17 cellular contexts compared by ENCODE assay signal in the genomic region with DNA sequence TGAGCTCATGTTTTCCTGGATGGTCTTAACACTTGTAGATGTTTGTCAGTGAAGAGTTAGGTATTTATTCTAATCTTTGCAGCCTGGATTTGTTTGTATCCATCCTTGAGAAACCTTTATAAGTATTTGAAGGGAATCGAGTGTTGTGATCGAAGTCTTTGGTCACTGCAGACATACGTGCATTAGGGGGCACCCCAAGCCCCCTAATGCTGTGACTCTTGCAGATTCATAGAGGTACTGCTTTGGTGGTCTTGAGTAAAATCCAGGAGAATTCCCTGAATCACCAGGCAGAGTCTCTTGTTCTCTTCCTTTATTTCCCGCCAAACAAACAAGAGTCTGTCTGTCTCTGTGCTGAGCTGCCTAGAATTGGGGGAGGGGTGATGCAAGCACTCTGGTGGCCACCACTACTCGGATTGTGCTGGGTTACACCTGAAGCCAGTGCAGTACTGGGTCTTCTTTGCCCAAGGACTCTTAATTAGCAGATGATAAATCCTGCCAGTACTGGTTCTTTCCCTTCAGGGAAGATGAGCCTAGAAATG.
DNase-seq lines count a peak whose midpoint lies in the region; FAIRE-seq and TF ChIP-seq lines count a peak whose summit lies in the region.
"Had no signal": no experiment of that assay in that cellular context is flagged by ENCODE, and none has a peak within 500 bp of the region (broad histone marks: within the 10 kb centered on the region; RNA-seq: fewer than 3 reads in every experiment).

No MANE protein-coding gene starts in this region.

- no peak overlapping the region for H3K4me3 Mint-ChIP-seq in endodermal cell
- H3K4me3 Mint-ChIP-seq: B cell; CD8-positive, alpha-beta memory T cell had no signal

- peak overlapping the region; percentile 26 for H3K27ac Mint-ChIP-seq in endodermal cell
- H3K27ac Mint-ChIP-seq: B cell; CD8-positive, alpha-beta memory T cell had no signal

- no peaks in the 10 kb centered on the region for H3K9me3 Mint-ChIP-seq in endodermal cell

- no peaks in the 10 kb centered on the region for H3K27me3 Mint-ChIP-seq in endodermal cell (ENCODE audit: insufficient read depth)
- H3K27me3 Mint-ChIP-seq: B cell; CD8-positive, alpha-beta memory T cell had no signal

- TF ChIP-seq CTCF in endodermal cell (conservative IDR thresholded peaks at IDR 0.05), result peak; percentile 18

- H3K4me1 Mint-ChIP-seq in endodermal cell, result peaks cover 5% of the 10 kb centered on the region
- H3K4me1 Mint-ChIP-seq: B cell; CD8-positive, alpha-beta memory T cell had no signal

- H3K36me3 ChIP-seq in HUES64 (ENCODE audit: insufficient read depth, low read length) (no peaks in the 10 kb centered on the region), endodermal cell (ENCODE audit: control insufficient read depth, insufficient read depth, low read length) (no peaks in the 10 kb centered on the region), iPS DF 6.9 (ENCODE audit: control insufficient read depth, insufficient read depth, low read length) (no peaks in the 10 kb centered on the region)
- H3K36me3 ChIP-seq: BLaER1 treated with 17β-estradiol and CSF1 and Interleukin-3, amounts not matched to agents 10 nM and 100 nM had no signal

- no peak overlapping the region for H3K27ac ChIP-seq in HUES64 (ENCODE audit: low read depth, low read length)
- H3K27ac ChIP-seq in endodermal cell (ENCODE audit: low read depth, low read length), result no peak overlapping the region
- no peak overlapping the region for H3K27ac ChIP-seq in iPS DF 6.9 (ENCODE audit: low read length)
- H3K27ac ChIP-seq: BLaER1 treated with 17β-estradiol and CSF1 and Interleukin-3, amounts not matched to agents 10 nM and 100 nM; GM23248 had no signal

- no peaks in the 10 kb centered on the region for H3K36me3 Mint-ChIP-seq in endodermal cell (ENCODE audit: low read depth)
- H3K36me3 Mint-ChIP-seq: CD8-positive, alpha-beta memory T cell had no signal

- 71% methylated on average over 5 of the region's 5 CpGs for WGBS in HUES64
- WGBS in endodermal cell (ENCODE audit: insufficient coverage in 1 of 2, insufficient read length in 1 of 2), 2 experiments, result 56 to 72% methylated on average over 5 of the region's 5 CpGs
- WGBS in iPS DF 6.9 (ENCODE audit: insufficient coverage, insufficient read length), result no CpG with 5 or more reads among the region's 5 CpGs

- no peaks in the 10 kb centered on the region for H3K27me3 ChIP-seq in HUES64 (ENCODE audit: insufficient read depth, low read length)
- no peaks in the 10 kb centered on the region for H3K27me3 ChIP-seq in endodermal cell (ENCODE audit: control insufficient read depth, insufficient read depth, low read length, poor library complexity, severe bottlenecking)
- H3K27me3 ChIP-seq in iPS DF 6.9 (ENCODE audit: control insufficient read depth, insufficient read depth, low read length), result no peaks in the 10 kb centered on the region
- H3K27me3 ChIP-seq: BLaER1 treated with 17β-estradiol and CSF1 and Interleukin-3, amounts not matched to agents 10 nM and 100 nM had no signal

- no peaks in the 10 kb centered on the region for H3K9me3 ChIP-seq in HUES64 (ENCODE audit: insufficient read depth, low read depth, low read length)
- peaks cover 6% of the 10 kb centered on the region for H3K9me3 ChIP-seq in endodermal cell (ENCODE audit: control insufficient read depth, low read length)
- H3K9me3 ChIP-seq in iPS DF 6.9 (ENCODE audit: control insufficient read depth, insufficient read depth, low read length), result no peaks in the 10 kb centered on the region

- DNase-seq in endodermal cell (no peak), iPS DF 6.9 (ENCODE audit: low read depth, low spot score) (peak; percentile 1), DMS53 treated with DMSO at 0.1 percent for 48 hours (lab: John Stamatoyannopoulos, UW; ENCODE audit: unreplicated experiment) (no peak), GM19239 (ENCODE audit: insufficient read length, low spot score) (no peak), amniotic stem cell (lab: John Stamatoyannopoulos, UW) (no peak), RPMI8226 (no peak)
- DNase-seq: CD8-positive, alpha-beta memory T cell; COR-L47; DMS 273 treated with DMSO at 0.1 percent for 48 hours; DMS53; GM23248; H7 had no signal

- FAIRE-seq in GM19239 (lab: Jason Lieb, UNC), result no peak
- FAIRE-seq: G401.6, GM12891 had no signal

- H3K9ac ChIP-seq in HUES64 (ENCODE audit: low read depth, low read length), result 0 out of 2 replicates have a peak overlapping the region, but pooled peaks have one; percentile 13
- no peak overlapping the region for H3K9ac ChIP-seq in endodermal cell (ENCODE audit: extremely low read depth, low read length, poor library complexity, severe bottlenecking)
- H3K9ac ChIP-seq: BLaER1 treated with 17β-estradiol and CSF1 and Interleukin-3, amounts not matched to agents 10 nM and 100 nM; GM23248 had no signal

- H3K4me3 ChIP-seq in HUES64 (ENCODE audit: low read length) (no peak overlapping the region), endodermal cell (ENCODE audit: low read length) (no peak overlapping the region), iPS DF 6.9 (ENCODE audit: low read length) (no peak overlapping the region)
- H3K4me3 ChIP-seq: BLaER1 treated with 17β-estradiol and CSF1 and Interleukin-3, amounts not matched to agents 10 nM and 100 nM; GM23248 had no signal

- H3K4me1 ChIP-seq in HUES64 (ENCODE audit: insufficient read depth, low read length) (no peaks in the 10 kb centered on the region), endodermal cell (ENCODE audit: control insufficient read depth, insufficient read depth, low read length) (no peaks in the 10 kb centered on the region), iPS DF 6.9 (ENCODE audit: control insufficient read depth, insufficient read depth, low read length) (no peaks in the 10 kb centered on the region)
- H3K4me1 ChIP-seq: BLaER1 treated with 17β-estradiol and CSF1 and Interleukin-3, amounts not matched to agents 10 nM and 100 nM had no signal
